ENCODE assay signal across 22 cellular contexts in genomic region chr15:77519540-77519939, GRCh38.
"Had no signal": no experiment of that assay in that cellular context is flagged by ENCODE, and none has a peak within 500 bp of the region (broad histone marks: within the 10 kb centered on the region; RNA-seq: fewer than 3 reads in every experiment).

No MANE protein-coding gene starts in this region.

- H3K9me3 ChIP-seq: esophagus muscularis mucosa, gastroesophageal sphincter, psoas muscle, testis, transverse colon had no signal

- DNase-seq: activated B cell treated with CpG ODN at 0.5 μM for 24 hours; activated CD4-positive, alpha-beta T cell treated with anti-CD3 and anti-CD28 coated beads, Interleukin-2, amount 50 U/mL, for 1 hour; activated CD8-positive, alpha-beta T cell treated with anti-CD3 and anti-CD28 coated beads for 36 hours; activated gamma-delta T cell treated with Interleukin-2 at 50 U/mL for 16 hours; activated naive CD4-positive, alpha-beta T cell treated with anti-CD3 and anti-CD28 coated beads, Interleukin-2, amount 50 U/mL, for 16 hours; activated T-cell treated with anti-CD3 and anti-CD28 coated beads, Interleukin-2, amount 50 U/mL, for 4 hours; amygdala; central memory CD4-positive, alpha-beta T cell; left colon; natural killer cell; occipital lobe; stimulated activated naive CD4-positive, alpha-beta T cell treated with Interleukin-2 at 50 U/mL for 16 hours; T-helper 17 cell; T1000; testis; transverse colon had no signal

- H3K4me3 ChIP-seq: esophagus muscularis mucosa, gastroesophageal sphincter, hepatocyte, neural progenitor cell, psoas muscle, testis, transverse colon had no signal

- H3K36me3 ChIP-seq: esophagus muscularis mucosa, gastroesophageal sphincter, neural progenitor cell, transverse colon had no signal

- H3K27me3 ChIP-seq: esophagus muscularis mucosa, gastroesophageal sphincter, hepatocyte, testis, transverse colon had no signal

- H3K27ac ChIP-seq: esophagus muscularis mucosa, gastroesophageal sphincter, hepatocyte, neural progenitor cell, parathyroid adenoma, psoas muscle, testis, transverse colon had no signal

- H3K4me1 ChIP-seq: esophagus muscularis mucosa, gastroesophageal sphincter, parathyroid adenoma, psoas muscle, testis, transverse colon had no signal
